In genomic region chr5:132802044-132802684, GRCh38 we compare ENCODE assay signal across 1 cellular context.
TF ChIP-seq lines count a peak whose summit lies in the region.

No MANE protein-coding gene starts in this region.

TF ChIP-seq in H1, 55 proteins besides CTCF, POLR2A, EP300 and RAD21:
- TF ChIP-seq EZH2 (IDR thresholded peaks at IDR 0.05; ENCODE audit: low read depth, low read length, severe bottlenecking), result no peak
- TF ChIP-seq E2F6 (IDR thresholded peaks at IDR 0.05), result no peak
- no peak for TF ChIP-seq RXRA (IDR thresholded peaks at IDR 0.05; ENCODE audit: insufficient read depth, low read depth, low read length)
- no peak for TF ChIP-seq RFX5 (IDR thresholded peaks at IDR 0.05; ENCODE audit: borderline replicate concordance, low read depth, low read length)
- no peak for TF ChIP-seq CBX8 (IDR thresholded peaks at IDR 0.05; ENCODE audit: borderline replicate concordance, low read depth, low read length)
- TF ChIP-seq HDAC2 (IDR thresholded peaks at IDR 0.05; ENCODE audit: borderline replicate concordance in 1 of 2, low read depth in 2 of 2, low read length in 2 of 2), result no peak
- no peak for TF ChIP-seq POU5F1 (IDR thresholded peaks at IDR 0.05; ENCODE audit: low read depth, low read length)
